ENCODE assay signal across 2 cellular contexts in the genomic region with DNA sequence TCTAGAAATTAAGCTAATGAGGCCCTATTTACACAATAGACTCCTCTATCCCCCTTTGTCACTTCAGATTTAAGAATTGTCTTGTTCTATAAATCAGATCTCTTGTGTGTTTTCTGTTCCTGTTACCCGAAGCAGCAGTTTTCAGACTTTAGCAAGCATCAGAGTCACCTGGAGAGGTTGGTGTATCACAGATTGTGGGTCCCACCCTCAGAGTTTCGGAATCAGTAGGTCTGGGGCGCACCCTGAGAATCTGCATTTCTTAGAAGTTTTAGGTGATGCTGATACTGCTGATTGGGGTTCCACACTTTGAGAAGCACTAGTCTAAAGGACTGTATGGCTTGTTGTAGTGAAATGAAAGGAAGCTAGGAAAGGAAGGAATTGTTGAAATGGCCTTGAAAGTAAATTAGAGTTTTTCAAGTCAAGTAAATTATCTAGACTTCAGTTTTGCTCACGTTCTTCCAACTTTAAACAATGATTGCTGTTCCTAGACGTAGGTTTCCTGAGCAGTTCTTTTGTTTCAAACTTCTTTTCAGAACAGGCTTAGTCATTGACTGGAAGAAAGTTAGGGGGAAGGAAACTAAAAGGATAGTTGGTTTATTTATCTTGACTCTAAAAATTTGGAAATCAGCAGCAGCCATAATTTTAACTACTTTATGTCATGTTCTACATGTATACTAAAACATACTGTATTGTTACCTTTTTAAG.
TF ChIP-seq lines count a peak whose summit lies in the region.

No MANE protein-coding gene starts in this region.

TF ChIP-seq in SK-N-SH, 30 proteins besides CTCF, POLR2A, EP300 and RAD21 (continued from another document):
- TF ChIP-seq EZH2phosphoT487 (IDR thresholded peaks at IDR 0.05; ENCODE audit: borderline replicate concordance, low read depth) (no peak), JUND (IDR thresholded peaks at IDR 0.05) (no peak), ZBTB33 (IDR thresholded peaks at IDR 0.05; ENCODE audit: borderline replicate concordance, low read depth) (no peak), TCF12 (IDR thresholded peaks at IDR 0.05) (no peak), SIN3A (IDR thresholded peaks at IDR 0.05; ENCODE audit: borderline replicate concordance, low read depth, low read length) (no peak), NFIC (IDR thresholded peaks at IDR 0.05; ENCODE audit: borderline replicate concordance) (no peak)
TF ChIP-seq in SK-N-SH: peak in this region for 0.

TF ChIP-seq in SK-N-SH treated with all-trans-retinoic acid at 6 μM for 48 hours, 23 proteins besides CTCF, POLR2A, EP300 and RAD21 (continued from another document):
- TF ChIP-seq, protein P1, sequence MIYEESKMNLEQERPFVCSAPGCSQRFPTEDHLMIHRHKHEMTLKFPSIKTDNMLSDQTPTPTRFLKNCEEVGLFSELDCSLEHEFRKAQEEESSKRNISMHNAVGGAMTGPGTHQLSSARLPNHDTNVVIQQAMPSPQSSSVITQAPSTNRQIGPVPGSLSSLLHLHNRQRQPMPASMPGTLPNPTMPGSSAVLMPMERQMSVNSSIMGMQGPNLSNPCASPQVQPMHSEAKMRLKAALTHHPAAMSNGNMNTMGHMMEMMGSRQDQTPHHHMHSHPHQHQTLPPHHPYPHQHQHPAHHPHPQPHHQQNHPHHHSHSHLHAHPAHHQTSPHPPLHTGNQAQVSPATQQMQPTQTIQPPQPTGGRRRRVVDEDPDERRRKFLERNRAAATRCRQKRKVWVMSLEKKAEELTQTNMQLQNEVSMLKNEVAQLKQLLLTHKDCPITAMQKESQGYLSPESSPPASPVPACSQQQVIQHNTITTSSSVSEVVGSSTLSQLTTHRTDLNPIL (CRISPR knock-in tag; IDR thresholded peaks at IDR 0.05; ENCODE audit: low read depth) = no peak
- TF ChIP-seq ZFP30 (CRISPR knock-in tag; IDR thresholded peaks at IDR 0.05) = no peak
- TF ChIP-seq ZNF70 (CRISPR knock-in tag; IDR thresholded peaks at IDR 0.05) = no peak
- no peak for TF ChIP-seq ZNF565 (CRISPR knock-in tag; conservative IDR thresholded peaks at IDR 0.05; ENCODE audit: low read depth)
- TF ChIP-seq ARNTL (CRISPR knock-in tag; IDR thresholded peaks at IDR 0.05; ENCODE audit: borderline replicate concordance, low read depth) = no peak
- TF ChIP-seq BACH2 (CRISPR knock-in tag; IDR thresholded peaks at IDR 0.05; ENCODE audit: borderline replicate concordance) = no peak
- TF ChIP-seq ZFP3 (CRISPR knock-in tag; IDR thresholded peaks at IDR 0.05) = no peak
- TF ChIP-seq OSR1 (CRISPR knock-in tag; IDR thresholded peaks at IDR 0.05) = no peak
- no peak for TF ChIP-seq ISL1 (CRISPR knock-in tag; IDR thresholded peaks at IDR 0.05)
- TF ChIP-seq RARB (CRISPR knock-in tag; IDR thresholded peaks at IDR 0.05) = no peak
- TF ChIP-seq TCF4 (CRISPR knock-in tag; IDR thresholded peaks at IDR 0.05; ENCODE audit: borderline replicate concordance) = no peak
